ENCODE assay signal across 6 cellular contexts in the genomic region with DNA sequence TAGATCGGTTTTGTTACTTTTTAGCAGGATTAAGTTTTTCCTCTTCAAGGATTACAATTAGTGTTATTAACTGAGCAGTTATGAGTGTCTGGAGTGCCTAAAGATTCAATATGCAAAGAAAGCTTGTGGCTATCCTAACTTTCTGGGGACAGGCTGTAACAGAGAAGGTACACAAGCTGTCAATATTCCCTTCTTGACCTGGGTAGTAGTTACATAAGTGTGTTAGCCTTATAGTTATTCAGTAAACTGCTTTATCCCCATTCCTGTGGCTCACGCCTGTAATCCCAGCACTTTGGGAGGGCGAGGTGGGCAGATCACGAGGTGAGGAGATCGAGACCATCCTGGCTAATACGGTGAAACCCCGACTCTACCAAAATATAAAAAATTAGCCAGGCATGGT.
"Had no signal": no experiment of that assay in that cellular context is flagged by ENCODE, and none has a peak within 500 bp of the region (broad histone marks: within the 10 kb centered on the region; RNA-seq: fewer than 3 reads in every experiment).

No MANE protein-coding gene starts in this region.

- ATAC-seq: GM23338, K562 had no signal

- H3K27ac Mint-ChIP-seq: GM23338 had no signal

- H3K4me3 ChIP-seq: GM23338, K562 had no signal

- DNase-seq: H9, HCEC 1CT, KG1 had no signal

- H3K9me3 Mint-ChIP-seq: GM23338, H9 had no signal

- H3K27ac ChIP-seq: HL-60 had no signal

- H3K4me3 Mint-ChIP-seq: GM23338, H9 had no signal

- H3K4me1 Mint-ChIP-seq: GM23338, H9 had no signal
